ENCODE assay signal across 8 cellular contexts in genomic region chr6:25278557-25278913, GRCh38. TPM values are rescaled to one million over a fixed set of nuclear protein-coding genes. Genes with fewer than 3 reads are reported as not detected.
DNase-seq lines count a peak whose midpoint lies in the region; ATAC-seq and TF ChIP-seq lines count a peak whose summit lies in the region.

No MANE protein-coding gene starts in this region.

- H3K27ac Mint-ChIP-seq in dendritic cell treated with granulocyte-macrophage colony-stimulating factor and Interleukin-4, amounts not matched to agents 40 ng/mL and 50 ng/mL, for 4 days: peak overlapping the region; percentile 74

- TF ChIP-seq CTCF in MM.1S (IDR thresholded peaks at IDR 0.05; ENCODE audit: low read length): no peak

- peaks cover 37% of the 10 kb centered on the region for H3K36me3 Mint-ChIP-seq in dendritic cell treated with granulocyte-macrophage colony-stimulating factor and Interleukin-4, amounts not matched to agents 40 ng/mL and 50 ng/mL, for 4 days (ENCODE audit: low read depth)

- H3K27me3 ChIP-seq in MM.1S (replicated peaks; ENCODE audit: insufficient read depth, low read length) (no peaks in the 10 kb centered on the region), muscle layer of duodenum (ENCODE audit: low read depth, low read length) (no peaks in the 10 kb centered on the region)

- peaks cover 39% of the 10 kb centered on the region for H3K4me1 Mint-ChIP-seq in dendritic cell treated with granulocyte-macrophage colony-stimulating factor and Interleukin-4, amounts not matched to agents 40 ng/mL and 50 ng/mL, for 4 days (ENCODE audit: low read depth)

- no peaks in the 10 kb centered on the region for H3K9me2 ChIP-seq in MM.1S (replicated peaks; ENCODE audit: insufficient read depth, low read length)

- H3K36me3 ChIP-seq in MM.1S (replicated peaks; ENCODE audit: insufficient read depth, low read length) (no peaks in the 10 kb centered on the region), muscle layer of duodenum (ENCODE audit: control insufficient read depth in 1 of 2, insufficient read depth in 2 of 2, low read length in 2 of 2) (no peaks in the 10 kb centered on the region)

- H3K9ac ChIP-seq in MM.1S (ENCODE audit: low read length): peak overlapping the region; percentile 88

- peak overlapping the region; percentile 88 for H3K4me3 ChIP-seq in MM.1S (ENCODE audit: low read length)
- peak overlapping the region; percentile 83 to 86 for H3K4me3 ChIP-seq in muscle layer of duodenum (ENCODE audit: low read depth in 1 of 2, low read length in 2 of 2)

- peaks cover 43% of the 10 kb centered on the region for H3K79me2 ChIP-seq in MM.1S (ENCODE audit: low read length)

- H2AFZ ChIP-seq in MM.1S (ENCODE audit: low read length): peak overlapping the region; percentile 39

- H3K4me1 ChIP-seq in MM.1S (ENCODE audit: low read length): peaks cover 29% of the 10 kb centered on the region
- H3K4me1 ChIP-seq in muscle layer of duodenum (ENCODE audit: control insufficient read depth in 1 of 2, insufficient read depth in 2 of 2, low read length in 2 of 2): peaks cover 0 to 18% of the 10 kb centered on the region in 2 donors

- H3K4me2 ChIP-seq in MM.1S (ENCODE audit: low read depth, low read length): peak overlapping the region; percentile 88

- H3K27me3 Mint-ChIP-seq in dendritic cell treated with granulocyte-macrophage colony-stimulating factor and Interleukin-4, amounts not matched to agents 40 ng/mL and 50 ng/mL, for 4 days: peaks cover 24% of the 10 kb centered on the region

- peak overlapping the region; percentile 91 for H3K4me3 Mint-ChIP-seq in dendritic cell treated with granulocyte-macrophage colony-stimulating factor and Interleukin-4, amounts not matched to agents 40 ng/mL and 50 ng/mL, for 4 days

- ATAC-seq in GM21619 (IDR thresholded peaks at IDR 0.05; ENCODE audit: unreplicated experiment): peak; percentile 17

- H3K27ac ChIP-seq in MM.1S (ENCODE audit: low read length): peak overlapping the region; percentile 75
- peak overlapping the region; percentile 37 for H3K27ac ChIP-seq in muscle layer of duodenum (ENCODE audit: low read length)

- no peaks in the 10 kb centered on the region for H3K9me3 Mint-ChIP-seq in dendritic cell treated with granulocyte-macrophage colony-stimulating factor and Interleukin-4, amounts not matched to agents 40 ng/mL and 50 ng/mL, for 4 days

- H3K9me3 ChIP-seq in MM.1S (replicated peaks; ENCODE audit: insufficient read depth, low read length) (no peaks in the 10 kb centered on the region), muscle layer of duodenum (ENCODE audit: control insufficient read depth in 1 of 2, low read length in 2 of 2) (no peaks in the 10 kb centered on the region)

- H3F3A ChIP-seq in MM.1S (ENCODE audit: insufficient read depth, low read length): peaks cover 8% of the 10 kb centered on the region; the same call in 1 of the 2 replicates

- intact Hi-C loops in dendritic cell treated with granulocyte-macrophage colony-stimulating factor and Interleukin-4, amounts not matched to agents 40 ng/mL and 50 ng/mL, for 4 days (cut with micrococcal nuclease): loop anchor here (5.0 kb wide), 1 partner anchor 209 kb away; no protein-coding TSS in a partner anchor

- DNase-seq in DMS53 treated with DMSO at 0.1 percent for 48 hours (lab: John Stamatoyannopoulos, UW; ENCODE audit: unreplicated experiment) (peak; percentile 63), MM.1S (no peak), germinal center (ENCODE audit: low spot score) (no peak), GM19240 (ENCODE audit: insufficient read length, low spot score) (no peak), dermis blood vessel endothelial cell (no peak)

- H4K20me1 ChIP-seq in MM.1S (ENCODE audit: insufficient read depth, low read length): no peaks in the 10 kb centered on the region; the same call in 1 of the 2 replicates

RNA-seq across cellular contexts. Expression of gene CARMIL1, which starts 0.6 kb away (rescaled TPM):
- 7.2 and 10.6 TPM in 2 replicates for total RNA-seq in dermis blood vessel endothelial cell
